In the genomic region with DNA sequence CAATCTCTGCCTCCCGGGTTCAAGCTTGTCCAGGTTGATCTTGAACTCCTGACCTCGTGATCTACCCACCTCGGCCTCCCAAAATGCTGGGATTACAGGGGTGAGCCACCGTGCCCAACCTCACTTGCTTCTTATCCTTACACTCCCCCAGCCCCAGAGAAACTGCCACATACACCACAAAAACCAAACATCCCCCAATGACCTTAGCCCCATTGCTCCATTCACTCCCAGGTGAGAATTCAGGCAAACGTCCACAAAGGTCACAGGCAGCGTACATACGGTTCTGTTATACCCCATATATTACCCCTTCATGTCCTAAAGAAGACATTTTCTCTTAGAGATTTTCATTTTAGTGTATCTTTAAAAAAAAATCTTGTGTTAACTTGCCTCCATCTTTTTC, we compare ENCODE assay signal across 9 cellular contexts. TPM values are rescaled to one million over a fixed set of nuclear protein-coding genes. Genes with fewer than 3 reads are reported as not detected.
DNase-seq lines count a peak whose midpoint lies in the region; ATAC-seq and TF ChIP-seq lines count a peak whose summit lies in the region.
"Not testable (repeated sequence)": the region's sequence is repeated elsewhere in the genome, so short reads cannot be mapped to it uniquely, and the experiment has no call there.
"Had no signal": no experiment of that assay in that cellular context is flagged by ENCODE, and none has a peak within 500 bp of the region (broad histone marks: within the 10 kb centered on the region; RNA-seq: fewer than 3 reads in every experiment).

No MANE protein-coding gene starts in this region.

- BruUV-seq in Caco-2 (replicated peaks; lab: Mats Ljungman, UMichigan) (TSS peak; percentile 90), Panc1 (replicated peaks; lab: Mats Ljungman, UMichigan) (TSS peak; percentile 95)

- H4K91ac ChIP-seq in H9 (ENCODE audit: insufficient read length, low read depth, low read length), result not testable (repeated sequence)

- TF ChIP-seq CTCF in Caco-2 (IDR thresholded peaks at IDR 0.05; ENCODE audit: insufficient read depth in 1 of 2, low read depth in 1 of 2, low read length in 1 of 2, severe bottlenecking in 1 of 2, unreplicated experiment in 1 of 2); H9 (conservative IDR thresholded peaks at IDR 0.05); Panc1 (IDR thresholded peaks at IDR 0.05); cardiac muscle cell (IDR thresholded peaks at IDR 0.05; ENCODE audit: low read depth, low read length); liver (IDR thresholded peaks at IDR 0.05; ENCODE audit: low read depth, low read length, missing input control); progenitor cell of endocrine pancreas (IDR thresholded peaks at IDR 0.05; ENCODE audit: unreplicated experiment): not testable (repeated sequence)

- H2BK120ac ChIP-seq in H9 (ENCODE audit: low read depth, low read length, poor library complexity, severe bottlenecking), result not testable (repeated sequence)

- H2BK5ac ChIP-seq in H9 (ENCODE audit: insufficient read length, low read length), result not testable (repeated sequence)

- intact Hi-C loops in Caco-2 (cut with micrococcal nuclease; ENCODE audit: unreplicated experiment); Panc1 (cut with micrococcal nuclease; ENCODE audit: unreplicated experiment): not testable (repeated sequence)

- not testable (repeated sequence) for H3K4me2 ChIP-seq in H9 (ENCODE audit: insufficient read depth, insufficient read length, low read length)

- H2BK15ac ChIP-seq in H9 (ENCODE audit: low read depth, low read length), result not testable (repeated sequence)

- not testable (repeated sequence) for H3K9ac ChIP-seq in H9 (ENCODE audit: extremely low read depth, insufficient read length, low read length); liver (ENCODE audit: low read depth in 1 of 2, low read length in 2 of 2)

- not testable (repeated sequence) for H3T11ph ChIP-seq in H9 (ENCODE audit: low read length)

- H2AFZ ChIP-seq in H9 (ENCODE audit: low read length), result not testable (repeated sequence)

- no CpG with 5 or more reads among the region's 7 CpGs for WGBS in H9 (ENCODE audit: extremely low coverage, insufficient read length, low lambda C conversion rate)
- WGBS in liver, result 47% methylated on average over 7 of the region's 7 CpGs

- not testable (repeated sequence) for H3K4me1 ChIP-seq in Caco-2; H9 (ENCODE audit: insufficient read depth, low read length); Panc1 (ENCODE audit: control insufficient read depth, insufficient read depth, low read length); cardiac muscle cell (ENCODE audit: low read depth)
- peaks cover 4 to 28% (median 12%) of the 10 kb centered on the region in 4 donors for H3K4me1 ChIP-seq in liver (ENCODE audit: control insufficient read depth in 4 of 4, insufficient read depth in 4 of 4, low read length in 3 of 4)

- CTCF ChIA-PET in Caco-2 (lab: Charles Lee); Panc1 (lab: Charles Lee): not testable (repeated sequence)

- not testable (repeated sequence) for H3K4me3 Mint-ChIP-seq in Caco-2 (ENCODE audit: unreplicated experiment); H9; activated naive CD8-positive, alpha-beta T cell treated with anti-CD3 and anti-CD28 coated beads for 36 hours; progenitor cell of endocrine pancreas (ENCODE audit: low read depth)
- peak overlapping the region; percentile 39 for H3K4me3 Mint-ChIP-seq in central memory CD8-positive, alpha-beta T cell

- H2AK5ac ChIP-seq in H9 (ENCODE audit: insufficient read length, low read length), result not testable (repeated sequence)

- not testable (repeated sequence) for H3K27me3 ChIP-seq in Caco-2 (replicated peaks; ENCODE audit: control insufficient read depth, insufficient read depth, low read length); H9 (ENCODE audit: insufficient read depth, low read length); Panc1 (ENCODE audit: control insufficient read depth, insufficient read depth, low read length); cardiac muscle cell; liver (ENCODE audit: control insufficient read depth in 4 of 4, insufficient read depth in 4 of 4, low read length in 3 of 4)

- H3K27ac Mint-ChIP-seq in Caco-2 (ENCODE audit: unreplicated experiment), result not testable (repeated sequence)
- H3K27ac Mint-ChIP-seq in H9 (peak overlapping the region in 2 of 3 experiments; percentile 49 to 72; a peak in 3 of 7 replicates), progenitor cell of endocrine pancreas (peak overlapping the region; percentile 91)
- peak overlapping the region; percentile 39 for H3K27ac Mint-ChIP-seq in activated naive CD8-positive, alpha-beta T cell treated with anti-CD3 and anti-CD28 coated beads for 36 hours
- peak overlapping the region; percentile 38 for H3K27ac Mint-ChIP-seq in central memory CD8-positive, alpha-beta T cell (ENCODE audit: low read depth)

- H3K14ac ChIP-seq in H9 (ENCODE audit: insufficient read depth, low read length), result not testable (repeated sequence)

- not testable (repeated sequence) for H3K9me3 Mint-ChIP-seq in Caco-2 (ENCODE audit: unreplicated experiment); activated naive CD8-positive, alpha-beta T cell treated with anti-CD3 and anti-CD28 coated beads for 36 hours; central memory CD8-positive, alpha-beta T cell
- peaks cover 68 to 79% of the 10 kb centered on the region in 2 experiments for H3K9me3 Mint-ChIP-seq in H9
- H3K9me3 Mint-ChIP-seq in progenitor cell of endocrine pancreas (ENCODE audit: low read depth), result peaks cover 22% of the 10 kb centered on the region

- not testable (repeated sequence) for H3K18ac ChIP-seq in H9 (ENCODE audit: insufficient read length, low read depth, low read length)

- H3K4ac ChIP-seq in H9 (ENCODE audit: low read depth, low read length), result not testable (repeated sequence)

- DNase-seq in Caco-2; H9; Panc1 (ENCODE audit: low read depth, low spot score); activated naive CD8-positive, alpha-beta T cell treated with anti-CD3 and anti-CD28 coated beads for 36 hours; central memory CD8-positive, alpha-beta T cell (ENCODE audit: low spot score in 2 of 2); cardiac muscle cell (ENCODE audit: low read depth in 1 of 2, low spot score in 1 of 2); progenitor cell of endocrine pancreas (ENCODE audit: low spot score, unreplicated experiment): not testable (repeated sequence)

- not testable (repeated sequence) for H3K27ac ChIP-seq in H9 (ENCODE audit: insufficient read length, low read depth, low read length); Panc1 (ENCODE audit: low read length); liver (ENCODE audit: low read depth in 1 of 2, low read length in 2 of 2)
- peak overlapping the region; percentile 98 for H3K27ac ChIP-seq in cardiac muscle cell

- not testable (repeated sequence) for H3K4me3 ChIP-seq in Caco-2 (ENCODE audit: low read depth, low read length); Panc1 (ENCODE audit: low read depth in 2 of 2, low read length in 2 of 2); cardiac muscle cell; liver (ENCODE audit: low read depth in 1 of 3, low read length in 3 of 3)

- not testable (repeated sequence) for H3K79me1 ChIP-seq in H9 (ENCODE audit: insufficient read depth, low read depth, low read length, poor library complexity, severe bottlenecking)

- H4K20me1 ChIP-seq in H9 (ENCODE audit: control insufficient read depth, insufficient read depth, insufficient read length), result not testable (repeated sequence)

- not testable (repeated sequence) for H3K36me3 ChIP-seq in Caco-2 (ENCODE audit: control insufficient read depth, insufficient read depth, low read length)
- H3K36me3 ChIP-seq in Panc1 (ENCODE audit: control insufficient read depth, insufficient read depth, low read length) (peaks cover 13% of the 10 kb centered on the region), cardiac muscle cell (peaks cover 18% of the 10 kb centered on the region), liver (ENCODE audit: control insufficient read depth in 4 of 4, insufficient read depth in 3 of 4, low read depth in 1 of 4, low read length in 3 of 4) (peaks cover 3 to 32% (median 23%) of the 10 kb centered on the region in 4 donors)

- H3K36me3 Mint-ChIP-seq in Caco-2 (ENCODE audit: insufficient read depth, unreplicated experiment) (peaks cover 77% of the 10 kb centered on the region), H9 (ENCODE audit: insufficient read depth in 1 of 3, low read depth in 3 of 3) (peaks cover 58 to 96% (median 65%) of the 10 kb centered on the region in 3 experiments), progenitor cell of endocrine pancreas (ENCODE audit: insufficient read depth) (peaks cover 44% of the 10 kb centered on the region)
- H3K36me3 Mint-ChIP-seq in activated naive CD8-positive, alpha-beta T cell treated with anti-CD3 and anti-CD28 coated beads for 36 hours, result peaks cover 41% of the 10 kb centered on the region
- H3K36me3 Mint-ChIP-seq in central memory CD8-positive, alpha-beta T cell (ENCODE audit: insufficient read depth), result peaks cover 59% of the 10 kb centered on the region

- in situ Hi-C loops in Panc1 (cut with HindIII; ENCODE audit: low pct_unique_long_range_greater_than_20kb, low sequenced_read_pairs), result not testable (repeated sequence)

- H4K5ac ChIP-seq in H9 (ENCODE audit: insufficient read length, low read depth, low read length), result not testable (repeated sequence)

- H3K4me1 Mint-ChIP-seq in Caco-2 (ENCODE audit: low read depth, unreplicated experiment) (peaks cover 13% of the 10 kb centered on the region), H9 (peaks cover 2 to 14% of the 10 kb centered on the region in 2 experiments; a peak in 3 of 4 replicates), progenitor cell of endocrine pancreas (ENCODE audit: low read depth) (peaks cover 13% of the 10 kb centered on the region)
- H3K4me1 Mint-ChIP-seq in activated naive CD8-positive, alpha-beta T cell treated with anti-CD3 and anti-CD28 coated beads for 36 hours, result peaks cover 17% of the 10 kb centered on the region
- not testable (repeated sequence) for H3K4me1 Mint-ChIP-seq in central memory CD8-positive, alpha-beta T cell

- H3K56ac ChIP-seq in H9 (ENCODE audit: insufficient read length, low read depth, low read length), result not testable (repeated sequence)

- H3K79me2 ChIP-seq in H9 (ENCODE audit: insufficient read depth, low read length), result not testable (repeated sequence)

- not testable (repeated sequence) for TF ChIP-seq RAD21 in liver (IDR thresholded peaks at IDR 0.05)

- POLR2A ChIA-PET in Caco-2 (lab: Charles Lee); Panc1 (lab: Charles Lee): not testable (repeated sequence)

- H3K27me3 Mint-ChIP-seq in Caco-2 (ENCODE audit: insufficient read depth, unreplicated experiment); H9 (ENCODE audit: low read depth); activated naive CD8-positive, alpha-beta T cell treated with anti-CD3 and anti-CD28 coated beads for 36 hours; central memory CD8-positive, alpha-beta T cell; progenitor cell of endocrine pancreas: not testable (repeated sequence)

- H2BK12ac ChIP-seq in H9 (ENCODE audit: insufficient read length, low read depth, low read length), result not testable (repeated sequence)

- H4K8ac ChIP-seq in H9 (replicated peaks; ENCODE audit: insufficient read length, low read depth, low read length), result not testable (repeated sequence)

- not testable (repeated sequence) for H2BK20ac ChIP-seq in H9 (ENCODE audit: low read depth, low read length, poor library complexity, severe bottlenecking)

- H3K23me2 ChIP-seq in H9 (ENCODE audit: insufficient read length, low read depth, low read length, poor library complexity, severe bottlenecking), result not testable (repeated sequence)

- not testable (repeated sequence) for ATAC-seq in Panc1; central memory CD8-positive, alpha-beta T cell (replicated peaks; ENCODE audit: extremely low read depth, poor library complexity, severe bottlenecking)

- H3K23ac ChIP-seq in H9 (ENCODE audit: insufficient read length, low read depth, low read length), result not testable (repeated sequence)

- not testable (repeated sequence) for H3K9me3 ChIP-seq in Caco-2; Panc1 (ENCODE audit: control insufficient read depth, insufficient read depth, low read depth, low read length); cardiac muscle cell (ENCODE audit: low read depth); liver (ENCODE audit: control insufficient read depth in 4 of 4, low read length in 3 of 4)
- peaks cover 38% of the 10 kb centered on the region for H3K9me3 ChIP-seq in H9 (ENCODE audit: control insufficient read depth, low read depth, low read length)

RNA-seq across cellular contexts. Expression of a gene that starts 1.1 kb away (rescaled TPM):
- total RNA-seq in Caco-2 (2022), result 4.2 and 6.1 TPM in 2 replicates
- total RNA-seq in H9 (2021), result 3.7 and 5.0 TPM in 2 replicates
- 1.4 TPM for total RNA-seq in Panc1 (2021; ENCODE audit: unreplicated experiment)
- 0.71 TPM for polyA plus RNA-seq in Panc1 (2012; ENCODE audit: insufficient read length)
- total RNA-seq in activated naive CD8-positive, alpha-beta T cell treated with anti-CD3 and anti-CD28 coated beads for 36 hours, result 1 to 10 TPM; 4.9 to 5.6 TPM
- total RNA-seq in cardiac muscle cell, result 99.7 and 158 TPM in 2 replicates
- 60.4 and 115 TPM in 2 replicates for polyA plus RNA-seq in cardiac muscle cell
- total RNA-seq in liver, result 1 to 10 TPM; 1.1 to 3.3 TPM
- under 1 TPM; 0.23 to 0.51 TPM for polyA plus RNA-seq in liver
- 5.8 and 6.6 TPM in 2 replicates for total RNA-seq in progenitor cell of endocrine pancreas
- polyA plus RNA-seq: CD4-positive, CD25-positive, alpha-beta regulatory T cell had no signal

RNA-seq across cellular contexts. Expression of a gene that starts 17.1 kb away (rescaled TPM):
- total RNA-seq in Caco-2 (2022) (477 and 482 TPM in 2 replicates), H9 (2021) (703 and 707 TPM in 2 replicates), Panc1 (2021; ENCODE audit: unreplicated experiment) (527 TPM), cardiac muscle cell (524 and 770 TPM in 2 replicates), liver (100 to 1,000 TPM; 138 to 140 TPM), progenitor cell of endocrine pancreas (754 and 795 TPM in 2 replicates)
- 736 TPM for polyA plus RNA-seq in Panc1 (2012; ENCODE audit: insufficient read length)
- 100 to 1,000 TPM; 521 to 536 TPM for total RNA-seq in activated naive CD8-positive, alpha-beta T cell treated with anti-CD3 and anti-CD28 coated beads for 36 hours
- polyA plus RNA-seq in cardiac muscle cell (278 and 318 TPM in 2 replicates), liver (10 to 100 TPM; 66.1 to 74.7 TPM)

RNA-seq across cellular contexts. Expression of a gene that starts 46.6 kb away (rescaled TPM):
- 51.9 and 55.1 TPM in 2 replicates for total RNA-seq in Caco-2 (2022)
- total RNA-seq in H9 (2021), result 83.4 and 86.5 TPM in 2 replicates
- total RNA-seq in Panc1 (2021; ENCODE audit: unreplicated experiment), result 40.2 TPM
- 35.1 TPM for polyA plus RNA-seq in Panc1 (2012; ENCODE audit: insufficient read length)
- total RNA-seq in activated naive CD8-positive, alpha-beta T cell treated with anti-CD3 and anti-CD28 coated beads for 36 hours, result 10 to 100 TPM; 22.9 to 25.1 TPM
- total RNA-seq in cardiac muscle cell, result 77.8 and 112 TPM in 2 replicates
- polyA plus RNA-seq in cardiac muscle cell, result 24.8 and 34.4 TPM in 2 replicates
- total RNA-seq in liver, result 10 to 100 TPM in 1 of 2 donors, 1 to 10 TPM in 1; 6.9 to 13.3 TPM
- 1 to 10 TPM; 4.5 to 5.5 TPM for polyA plus RNA-seq in liver
- 88.9 and 92.4 TPM in 2 replicates for total RNA-seq in progenitor cell of endocrine pancreas

Comparison
In these comparisons a context has a peak if more than half of its experiments do, and no peak if none do; other contexts are left out.
1. RNA of a gene that starts 1.1 kb away (total RNA-seq): 99.7 to 158 TPM in cardiac muscle cell; 4.2 to 6.1 TPM in Caco-2, 5.8 to 6.6 TPM in progenitor cell of endocrine pancreas, 4.9 to 5.6 TPM in activated naive CD8-positive, alpha-beta T cell treated with anti-CD3 and anti-CD28 coated beads for 36 hours, 3.7 to 5.0 TPM in H9, 1.1 to 3.3 TPM in liver and 1.4 TPM in Panc1 (single experiment); every median in the first group is over 10 times any median in the second.